1 cellular context compared by ENCODE assay signal in genomic region chr7:129435414-129435829, GRCh38.
TF ChIP-seq lines count a peak whose summit lies in the region.

No MANE protein-coding gene starts in this region.

TF ChIP-seq in WTC11, 78 proteins besides CTCF, POLR2A, EP300 and RAD21 (continued from another document):
- TF ChIP-seq ZNF263 (CRISPR knock-in tag; IDR thresholded peaks at IDR 0.05; ENCODE audit: low read depth) (no peak), JUN (CRISPR knock-in tag; IDR thresholded peaks at IDR 0.05) (no peak), GTF2I (CRISPR knock-in tag; conservative IDR thresholded peaks at IDR 0.05) (no peak), PREB (CRISPR knock-in tag; IDR thresholded peaks at IDR 0.05; ENCODE audit: borderline replicate concordance) (no peak), ATF1 (CRISPR knock-in tag; IDR thresholded peaks at IDR 0.05) (no peak), CDX4 (CRISPR knock-in tag; IDR thresholded peaks at IDR 0.05; ENCODE audit: borderline replicate concordance) (no peak), MXD4 (CRISPR knock-in tag; IDR thresholded peaks at IDR 0.05; ENCODE audit: borderline replicate concordance) (no peak), ZNF416 (CRISPR knock-in tag; IDR thresholded peaks at IDR 0.05) (no peak), SP1 (CRISPR knock-in tag; conservative IDR thresholded peaks at IDR 0.05) (no peak), MYBL2 (CRISPR knock-in tag; IDR thresholded peaks at IDR 0.05) (no peak)
TF ChIP-seq in WTC11: peak in this region for 0.
